ENCODE assay signal across 2 cellular contexts in genomic region chr12:24709201-24709600, GRCh38.
TF ChIP-seq lines count a peak whose summit lies in the region.

No MANE protein-coding gene starts in this region.

TF ChIP-seq in HEK293, 187 proteins besides CTCF, POLR2A, EP300 and RAD21 (continued from another document):
- TF ChIP-seq, protein P1, sequence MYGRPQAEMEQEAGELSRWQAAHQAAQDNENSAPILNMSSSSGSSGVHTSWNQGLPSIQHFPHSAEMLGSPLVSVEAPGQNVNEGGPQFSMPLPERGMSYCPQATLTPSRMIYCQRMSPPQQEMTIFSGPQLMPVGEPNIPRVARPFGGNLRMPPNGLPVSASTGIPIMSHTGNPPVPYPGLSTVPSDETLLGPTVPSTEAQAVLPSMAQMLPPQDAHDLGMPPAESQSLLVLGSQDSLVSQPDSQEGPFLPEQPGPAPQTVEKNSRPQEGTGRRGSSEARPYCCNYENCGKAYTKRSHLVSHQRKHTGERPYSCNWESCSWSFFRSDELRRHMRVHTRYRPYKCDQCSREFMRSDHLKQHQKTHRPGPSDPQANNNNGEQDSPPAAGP (tag by site-specific recombination; IDR thresholded peaks at IDR 0.05): no peak

TF ChIP-seq in GM12878, 131 proteins besides CTCF, POLR2A, EP300 and RAD21 (continued from another document):
- TF ChIP-seq, protein P2, sequence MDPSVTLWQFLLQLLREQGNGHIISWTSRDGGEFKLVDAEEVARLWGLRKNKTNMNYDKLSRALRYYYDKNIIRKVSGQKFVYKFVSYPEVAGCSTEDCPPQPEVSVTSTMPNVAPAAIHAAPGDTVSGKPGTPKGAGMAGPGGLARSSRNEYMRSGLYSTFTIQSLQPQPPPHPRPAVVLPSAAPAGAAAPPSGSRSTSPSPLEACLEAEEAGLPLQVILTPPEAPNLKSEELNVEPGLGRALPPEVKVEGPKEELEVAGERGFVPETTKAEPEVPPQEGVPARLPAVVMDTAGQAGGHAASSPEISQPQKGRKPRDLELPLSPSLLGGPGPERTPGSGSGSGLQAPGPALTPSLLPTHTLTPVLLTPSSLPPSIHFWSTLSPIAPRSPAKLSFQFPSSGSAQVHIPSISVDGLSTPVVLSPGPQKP (IDR thresholded peaks at IDR 0.05; ENCODE audit: low read depth, low read length): no peak
- TF ChIP-seq BCL3 (IDR thresholded peaks at IDR 0.05; ENCODE audit: borderline replicate concordance, insufficient read depth, low read depth, low read length, poor library complexity, severe bottlenecking): peak; percentile 54
- peak in 1 of 2 experiments; percentile 48; a peak in 2 of 4 replicates for TF ChIP-seq IKZF2 (IDR thresholded peaks at IDR 0.05)
